Comparison of ENCODE assay signal across 1 cellular context in genomic region chr2:100852999-100853908, GRCh38.
TF ChIP-seq lines count a peak whose summit lies in the region.

No MANE protein-coding gene starts in this region.

TF ChIP-seq in WTC11, 78 proteins besides CTCF, POLR2A, EP300 and RAD21 (continued from another document):
- TF ChIP-seq AR (CRISPR knock-in tag; IDR thresholded peaks at IDR 0.05) (no peak), TEAD1 (CRISPR knock-in tag; IDR thresholded peaks at IDR 0.05) (no peak)
